Comparison of ENCODE assay signal across 1 cellular context in the genomic region with DNA sequence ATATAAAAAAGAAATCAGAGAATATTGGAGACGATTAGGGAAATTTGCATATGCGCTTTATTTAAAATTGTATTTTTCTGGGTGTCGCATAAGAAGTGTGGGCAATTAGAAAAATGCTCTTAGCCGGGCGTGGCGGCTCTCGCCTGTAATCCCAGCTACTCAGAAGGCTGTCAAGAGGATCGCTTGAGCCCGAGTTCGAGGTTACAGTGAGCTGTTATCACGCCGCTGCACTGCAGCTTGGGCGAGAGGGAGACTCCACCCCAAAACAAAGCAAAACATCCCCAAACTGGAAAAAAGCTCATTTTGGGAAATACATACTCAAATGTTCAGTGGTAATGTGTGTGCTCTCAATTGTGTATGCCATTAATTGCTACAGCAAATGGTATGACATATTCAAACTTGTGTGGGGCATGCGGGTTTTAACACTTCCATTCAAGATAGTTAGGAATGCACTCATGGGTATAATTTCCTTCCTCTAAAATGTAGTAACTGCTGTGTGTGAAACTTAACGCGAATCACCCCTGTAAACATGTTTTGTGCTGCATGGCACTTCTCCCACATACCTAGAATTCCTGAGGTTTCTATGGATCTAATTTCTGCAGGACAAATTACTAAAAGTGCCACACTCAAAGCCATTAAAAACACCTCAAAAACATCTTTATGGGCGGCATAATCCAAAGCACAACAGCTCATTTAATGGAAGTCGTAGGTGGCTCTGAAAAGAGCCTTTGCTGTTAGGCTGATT.
TF ChIP-seq lines count a peak whose summit lies in the region.

No MANE protein-coding gene starts in this region.

TF ChIP-seq in H1, 55 proteins besides CTCF, POLR2A, EP300 and RAD21:
- 0 out of 2 replicates have a peak, but pooled peaks have one; percentile 2 for TF ChIP-seq JUND (IDR thresholded peaks at IDR 0.05; ENCODE audit: low read length)
- peak; percentile 86 for TF ChIP-seq TEAD4 (IDR thresholded peaks at IDR 0.05; ENCODE audit: low read depth, low read length)
- TF ChIP-seq SIN3A (conservative IDR thresholded peaks at IDR 0.05 in 1 of 2, IDR thresholded peaks at IDR 0.05 in 1 of 2; ENCODE audit: low read depth in 1 of 2, low read length in 2 of 2), result 0 out of 4 replicates have a peak, but pooled peaks of 1 of the 2 experiments have one; percentile 38
- peak; percentile 42; the same call in 1 of the 2 replicates for TF ChIP-seq CHD1 (IDR thresholded peaks at IDR 0.05; ENCODE audit: low read depth, low read length)
- no peak for TF ChIP-seq EGR1 (IDR thresholded peaks at IDR 0.05; ENCODE audit: borderline replicate concordance, low read depth, low read length)
- peak; percentile 84 for TF ChIP-seq TAF7 (optimal IDR thresholded peaks at IDR 0.05; ENCODE audit: borderline replicate concordance, low read depth, low read length)
- TF ChIP-seq ZNF274 (IDR thresholded peaks at IDR 0.05; ENCODE audit: borderline replicate concordance, extremely low read depth, low read length), result no peak
- no peak for TF ChIP-seq KDM4A (IDR thresholded peaks at IDR 0.05; ENCODE audit: low read depth, low read length, severe bottlenecking)
- no peak for TF ChIP-seq NRF1 (IDR thresholded peaks at IDR 0.05; ENCODE audit: low read depth, low read length)
- TF ChIP-seq SP1 (IDR thresholded peaks at IDR 0.05; ENCODE audit: low read depth, low read length), result peak; percentile 35; the same call in 1 of the 2 replicates
- no peak for TF ChIP-seq CBX8 (IDR thresholded peaks at IDR 0.05; ENCODE audit: borderline replicate concordance, low read depth, low read length)
- peak; percentile 77 for TF ChIP-seq POLR2AphosphoS5 (IDR thresholded peaks at IDR 0.05; ENCODE audit: low read depth, low read length)
TF ChIP-seq in H1: peak in this region for 7.
